In genomic region chr1:178651742-178652141, GRCh38 we compare ENCODE assay signal across 16 cellular contexts.
DNase-seq lines count a peak whose midpoint lies in the region; ATAC-seq and TF ChIP-seq lines count a peak whose summit lies in the region.
"Had no signal": no experiment of that assay in that cellular context is flagged by ENCODE, and none has a peak within 500 bp of the region (broad histone marks: within the 10 kb centered on the region; RNA-seq: fewer than 3 reads in every experiment).

No MANE protein-coding gene starts in this region.

- H3K27ac ChIP-seq in GM23248 (no peak overlapping the region), SJCRH30 (peak overlapping the region; percentile 67), rectal smooth muscle tissue (ENCODE audit: low read depth, low read length) (peak overlapping the region; percentile 26)
- H3K27ac ChIP-seq: tibial artery had no signal

- H3K9me3 Mint-ChIP-seq in glutamatergic neuron (ENCODE audit: unreplicated experiment) (peaks cover 4% of the 10 kb centered on the region), CD14-positive monocyte (peaks cover 0 to 2% (median 0%) of the 10 kb centered on the region in 7 donors)
- H3K9me3 Mint-ChIP-seq: activated naive CD8-positive, alpha-beta T cell treated with anti-CD3 and anti-CD28 coated beads for 36 hours had no signal

- DNase-seq in GM23248 (no peak), SJCRH30 (peak; percentile 20 to 58), glutamatergic neuron (no peak), CD14-positive monocyte (ENCODE audit: low spot score) (no peak), NCI-H2107 treated with DMSO at 0.1 percent for 48 hours (lab: John Stamatoyannopoulos, UW; ENCODE audit: unreplicated experiment) (no peak)
- no peak for DNase-seq in stimulated activated naive CD4-positive, alpha-beta T cell treated with Interleukin-2 at 50 U/mL for 16 hours (lab: John Stamatoyannopoulos, UW)
- DNase-seq: activated CD8-positive, alpha-beta memory T cell treated with anti-CD3 and anti-CD28 coated beads, Interleukin-2, amount 50 U/mL, for 4 hours; activated naive CD8-positive, alpha-beta T cell treated with anti-CD3 and anti-CD28 coated beads for 36 hours; AML-193; DMS79 treated with DMSO at 0.1 percent for 48 hours; mammary epithelial cell; NCI-H226; SW 1271; tibial artery had no signal

- H3K9ac ChIP-seq in GM23248 (no peak overlapping the region), rectal smooth muscle tissue (ENCODE audit: low read length) (no peak overlapping the region)

- 47 to 48% methylated on average over 9 of the region's 9 CpGs for WGBS in GM23248 (ENCODE audit: low coverage in 1 of 2, low lambda C conversion rate in 2 of 2, missing lambda C conversion rate in 2 of 2), 2 experiments

- H3K36me3 ChIP-seq in GM23248 (ENCODE audit: low read depth) (no peaks in the 10 kb centered on the region), SJCRH30 (no peaks in the 10 kb centered on the region), rectal smooth muscle tissue (ENCODE audit: control insufficient read depth, insufficient read depth, low read length) (no peaks in the 10 kb centered on the region)
- H3K36me3 ChIP-seq: tibial artery had no signal

- peak overlapping the region; percentile 12 for H3K4me3 Mint-ChIP-seq in glutamatergic neuron (ENCODE audit: unreplicated experiment)
- no peak overlapping the region for H3K4me3 Mint-ChIP-seq in CD14-positive monocyte
- H3K4me3 Mint-ChIP-seq: activated naive CD8-positive, alpha-beta T cell treated with anti-CD3 and anti-CD28 coated beads for 36 hours had no signal

- H2AFZ ChIP-seq in GM23248 = peak overlapping the region; percentile 42; the same call in 1 of the 2 replicates

- H3K27me3 ChIP-seq in GM23248 (replicated peaks; ENCODE audit: insufficient read depth) (no peaks in the 10 kb centered on the region), SJCRH30 (no peaks in the 10 kb centered on the region), rectal smooth muscle tissue (ENCODE audit: control insufficient read depth, insufficient read depth, low read length) (no peaks in the 10 kb centered on the region)
- H3K27me3 ChIP-seq: tibial artery had no signal

- H3K27me3 Mint-ChIP-seq in glutamatergic neuron (ENCODE audit: unreplicated experiment) = peaks cover 4% of the 10 kb centered on the region
- peaks cover 2 to 3% (median 2%) of the 10 kb centered on the region in 3 donors for H3K27me3 Mint-ChIP-seq in CD14-positive monocyte (ENCODE audit: low read depth in 3 of 3)

- H3K27ac Mint-ChIP-seq in glutamatergic neuron (ENCODE audit: unreplicated experiment) = peak overlapping the region; percentile 90
- no peak overlapping the region for H3K27ac Mint-ChIP-seq in CD14-positive monocyte
- H3K27ac Mint-ChIP-seq: activated naive CD8-positive, alpha-beta T cell treated with anti-CD3 and anti-CD28 coated beads for 36 hours had no signal

- TF ChIP-seq CTCF in glutamatergic neuron (IDR thresholded peaks at IDR 0.05; ENCODE audit: partially characterized antibody, unreplicated experiment) (no peak), CD14-positive monocyte (IDR thresholded peaks at IDR 0.05) (no peak)

- no peak overlapping the region for H3K4me2 ChIP-seq in GM23248 (ENCODE audit: unreplicated experiment)

- H3K4me3 ChIP-seq in GM23248 (no peak overlapping the region), SJCRH30 (peak overlapping the region; percentile 39), rectal smooth muscle tissue (ENCODE audit: low read length) (peak overlapping the region; percentile 28)
- H3K4me3 ChIP-seq: tibial artery had no signal

- peaks cover 32% of the 10 kb centered on the region for H3K4me1 Mint-ChIP-seq in glutamatergic neuron (ENCODE audit: low read depth, unreplicated experiment)
- no peaks in the 10 kb centered on the region for H3K4me1 Mint-ChIP-seq in CD14-positive monocyte
- H3K4me1 Mint-ChIP-seq: activated naive CD8-positive, alpha-beta T cell treated with anti-CD3 and anti-CD28 coated beads for 36 hours had no signal

- ATAC-seq in HG02678 (IDR thresholded peaks at IDR 0.05; ENCODE audit: unreplicated experiment) = no peak

- H3K9me3 ChIP-seq in GM23248 (ENCODE audit: low read depth) (no peaks in the 10 kb centered on the region), SJCRH30 (replicated peaks) (no peaks in the 10 kb centered on the region)
- H3K9me3 ChIP-seq: tibial artery had no signal

- H3K9me2 ChIP-seq in GM23248 (ENCODE audit: insufficient read depth) = no peaks in the 10 kb centered on the region

- no peaks in the 10 kb centered on the region for H3K36me3 Mint-ChIP-seq in glutamatergic neuron (ENCODE audit: unreplicated experiment)
- H3K36me3 Mint-ChIP-seq in CD14-positive monocyte = no peaks in the 10 kb centered on the region
- H3K36me3 Mint-ChIP-seq: activated naive CD8-positive, alpha-beta T cell treated with anti-CD3 and anti-CD28 coated beads for 36 hours had no signal

- H3K4me1 ChIP-seq in GM23248 (ENCODE audit: insufficient read depth) (peaks cover 27% of the 10 kb centered on the region), SJCRH30 (peaks cover 9% of the 10 kb centered on the region), rectal smooth muscle tissue (ENCODE audit: control insufficient read depth, insufficient read depth, low read length) (no peaks in the 10 kb centered on the region)
- H3K4me1 ChIP-seq: tibial artery had no signal

- H3F3A ChIP-seq in GM23248 (ENCODE audit: insufficient read depth) = peaks cover 16% of the 10 kb centered on the region; the same call in 1 of the 2 replicates

- intact Hi-C loops in CD14-positive monocyte (cut with micrococcal nuclease) = no loop called here

- in situ Hi-C loops in GM23248 (cut with MboI) = no loop called here

- no peaks in the 10 kb centered on the region for H3K79me2 ChIP-seq in GM23248 (ENCODE audit: insufficient read depth)

- H4K20me1 ChIP-seq in GM23248 (ENCODE audit: insufficient read depth) = no peaks in the 10 kb centered on the region

Comparison
In these comparisons a context has a peak if more than half of its experiments do, and no peak if none do; other contexts are left out.
1. DNase-seq: peak in SJCRH30 (2 of 2); none in GM23248 (single experiment), glutamatergic neuron (single experiment), stimulated activated naive CD4-positive, alpha-beta T cell treated with Interleukin-2 at 50 U/mL for 16 hours (single experiment), CD14-positive monocyte (single experiment) and NCI-H2107 treated with DMSO at 0.1 percent for 48 hours (single experiment).